Comparison of ENCODE assay signal across 1 cellular context in genomic region chr17:17783121-17783824, GRCh38.
TF ChIP-seq lines count a peak whose summit lies in the region.

No MANE protein-coding gene starts in this region.

TF ChIP-seq in HepG2, 621 proteins besides CTCF, POLR2A, EP300 and RAD21 (continued from another document and continues in another):
- TF ChIP-seq ARID5B (CRISPR knock-in tag; IDR thresholded peaks at IDR 0.05) = peak; percentile 13; the same call in 1 of the 2 replicates
- no peak for TF ChIP-seq ZKSCAN5 (CRISPR knock-in tag; IDR thresholded peaks at IDR 0.05)
- no peak for TF ChIP-seq TBL1XR1 (IDR thresholded peaks at IDR 0.05; ENCODE audit: borderline replicate concordance, low read length, partially characterized antibody)
- no peak for TF ChIP-seq ZNF710 (CRISPR knock-in tag; IDR thresholded peaks at IDR 0.05; ENCODE audit: borderline replicate concordance)
- no peak for TF ChIP-seq GATA4 (IDR thresholded peaks at IDR 0.05; ENCODE audit: borderline replicate concordance, low read depth)
- no peak for TF ChIP-seq ZNF572 (CRISPR knock-in tag; IDR thresholded peaks at IDR 0.05)
- no peak for TF ChIP-seq ZMAT5 (CRISPR knock-in tag; IDR thresholded peaks at IDR 0.05; ENCODE audit: borderline replicate concordance, low read depth)
- TF ChIP-seq TRAFD1 (CRISPR knock-in tag; IDR thresholded peaks at IDR 0.05; ENCODE audit: borderline replicate concordance) = no peak
- no peak for TF ChIP-seq RNF219 (CRISPR knock-in tag; IDR thresholded peaks at IDR 0.05)
- no peak for TF ChIP-seq HNF1B (CRISPR knock-in tag; IDR thresholded peaks at IDR 0.05)
- TF ChIP-seq FOXK2 (IDR thresholded peaks at IDR 0.05) = no peak
- no peak for TF ChIP-seq GABPA (IDR thresholded peaks at IDR 0.05; ENCODE audit: low read depth, low read length)
- no peak for TF ChIP-seq GABPA (CRISPR knock-in tag; IDR thresholded peaks at IDR 0.05; ENCODE audit: low read depth)
- 0 out of 2 replicates have a peak, but pooled peaks have one; percentile 40 for TF ChIP-seq SKIL (CRISPR knock-in tag; IDR thresholded peaks at IDR 0.05; ENCODE audit: borderline replicate concordance)
- TF ChIP-seq PRPF4 (IDR thresholded peaks at IDR 0.05; ENCODE audit: low read depth, low read length, poor library complexity, severe bottlenecking) = no peak
- TF ChIP-seq ZNF616 (CRISPR knock-in tag; IDR thresholded peaks at IDR 0.05; ENCODE audit: low read depth) = no peak
- no peak for TF ChIP-seq CEBPZ (IDR thresholded peaks at IDR 0.05; ENCODE audit: low read length)
- no peak for TF ChIP-seq ZFP37 (CRISPR knock-in tag; IDR thresholded peaks at IDR 0.05; ENCODE audit: borderline replicate concordance)
- no peak for TF ChIP-seq ZBTB42 (CRISPR knock-in tag; IDR thresholded peaks at IDR 0.05)
- no peak for TF ChIP-seq GATAD1 (CRISPR knock-in tag; IDR thresholded peaks at IDR 0.05)
- peak; percentile 33; the same call in 1 of the 2 replicates for TF ChIP-seq YEATS4 (CRISPR knock-in tag; IDR thresholded peaks at IDR 0.05; ENCODE audit: borderline replicate concordance)
- TF ChIP-seq SRSF4 (IDR thresholded peaks at IDR 0.05; ENCODE audit: low read depth, low read length, poor library complexity, severe bottlenecking) = no peak
- TF ChIP-seq PREB (CRISPR knock-in tag; IDR thresholded peaks at IDR 0.05) = no peak
- no peak for TF ChIP-seq RORA (CRISPR knock-in tag; IDR thresholded peaks at IDR 0.05)
- no peak for TF ChIP-seq NCOR1 (IDR thresholded peaks at IDR 0.05; ENCODE audit: borderline replicate concordance, low read length)
- TF ChIP-seq SMAD9 (CRISPR knock-in tag; IDR thresholded peaks at IDR 0.05) = no peak
- TF ChIP-seq RAD51 (IDR thresholded peaks at IDR 0.05; ENCODE audit: borderline replicate concordance) = no peak
- TF ChIP-seq NRL (CRISPR knock-in tag; IDR thresholded peaks at IDR 0.05; ENCODE audit: borderline replicate concordance) = no peak
- no peak for TF ChIP-seq NFE2L2 (IDR thresholded peaks at IDR 0.05; ENCODE audit: low read length)
- no peak for TF ChIP-seq TFDP1 (CRISPR knock-in tag; IDR thresholded peaks at IDR 0.05; ENCODE audit: borderline replicate concordance)
- no peak for TF ChIP-seq CREB3 (CRISPR knock-in tag; IDR thresholded peaks at IDR 0.05)
- no peak for TF ChIP-seq ZNF740 (CRISPR knock-in tag; IDR thresholded peaks at IDR 0.05)
- no peak for TF ChIP-seq THAP11 (CRISPR knock-in tag; IDR thresholded peaks at IDR 0.05)
